1 cellular context compared by ENCODE assay signal in genomic region chr10:73698819-73699218, GRCh38. TPM values are rescaled to one million over a fixed set of nuclear protein-coding genes. Genes with fewer than 3 reads are reported as not detected.
"Had no signal": no experiment of that assay in that cellular context is flagged by ENCODE, and none has a peak within 500 bp of the region (broad histone marks: within the 10 kb centered on the region; RNA-seq: fewer than 3 reads in every experiment).

No MANE protein-coding gene starts in this region.

RNA-seq across cellular contexts. Expression of gene SYNPO2L, which starts 43.0 kb away (rescaled TPM):
- total RNA-seq: G401 had no signal
